ENCODE assay signal across 29 cellular contexts in genomic region chr10:81848514-81848913, GRCh38. TPM values are rescaled to one million over a fixed set of nuclear protein-coding genes. Genes with fewer than 3 reads are reported as not detected.
A peak's percentile ranks its signal among the peaks of the same experiment; 100 is the strongest.
DNase-seq lines count a peak whose midpoint lies in the region; ATAC-seq and TF ChIP-seq lines count a peak whose summit lies in the region.
"Had no signal": no experiment of that assay in that cellular context is flagged by ENCODE, and none has a peak within 500 bp of the region (broad histone marks: within the 10 kb centered on the region; RNA-seq: fewer than 3 reads in every experiment).

No MANE protein-coding gene starts in this region.

- CTCF ChIA-PET in PC-9 (lab: Charles Lee) = no interaction called here

- peak; percentile 18 for DNase-seq in A172 (ENCODE audit: low spot score)
- DNase-seq in H4 (ENCODE audit: low spot score) = peak; percentile 34
- DNase-seq in SK-MEL-5 (ENCODE audit: low read depth, low spot score) = peak; percentile 38
- peak; percentile 69 for DNase-seq in kidney tubule cell (ENCODE audit: low spot score)
- DNase-seq in PC-9 = no peak
- no peak for DNase-seq in heart left ventricle
- DNase-seq in breast epithelium (ENCODE audit: low spot score in 2 of 2) = no peak
- DNase-seq: activated CD4-positive, alpha-beta memory T cell treated with anti-CD3 and anti-CD28 coated beads, Interleukin-2, amount 10 ng/mL, durations not matched to agents 7 days and 5 days; AML-193; CD8-positive, alpha-beta memory T cell; DMS53; esophagus squamous epithelium; foreskin melanocyte; HFFc6; immature natural killer cell; Karpas-422; left ventricle myocardium inferior; MV-4-11; NCI-H2171; NCI-H524 treated with DMSO at 0.1 percent for 48 hours; sigmoid colon; stimulated activated naive CD4-positive, alpha-beta T cell had no signal

- POLR2A ChIA-PET in PC-9 (lab: Charles Lee; ENCODE audit: unreplicated experiment) = no interaction called here

- no peaks in the 10 kb centered on the region for H3K9me2 ChIP-seq in PC-9 (ENCODE audit: insufficient read depth)

- no peaks in the 10 kb centered on the region for H3K79me2 ChIP-seq in PC-9 (ENCODE audit: low read depth)

- in situ Hi-C loops in SK-MEL-5 (cut with HindIII; ENCODE audit: low pct_unique_long_range_greater_than_20kb, low sequenced_read_pairs) = no loop called here

- H3K27me3 ChIP-seq in PC-9 (ENCODE audit: insufficient read depth, low read depth) (no peaks in the 10 kb centered on the region; the same call in 1 of the 2 replicates), heart left ventricle (peaks cover 0 to 4% (median 0%) of the 10 kb centered on the region in 9 donors), breast epithelium (no peaks in the 10 kb centered on the region)
- H3K27me3 ChIP-seq: ascending aorta, esophagus squamous epithelium, sigmoid colon, suprapubic skin had no signal

- H3K4me3 ChIP-seq in PC-9 = no peak overlapping the region
- no peak overlapping the region for H3K4me3 ChIP-seq in heart left ventricle
- H3K4me3 ChIP-seq in breast epithelium = no peak overlapping the region
- H3K4me3 ChIP-seq: ascending aorta, esophagus squamous epithelium, left ventricle myocardium inferior, sigmoid colon, suprapubic skin had no signal

- TF ChIP-seq CTCF in PC-9 (conservative IDR thresholded peaks at IDR 0.05) (no peak), heart left ventricle (IDR thresholded peaks at IDR 0.05) (no peak), breast epithelium (IDR thresholded peaks at IDR 0.05) (no peak)

- H3K4me2 ChIP-seq in PC-9 = no peak overlapping the region

- no peaks in the 10 kb centered on the region for H3K36me3 ChIP-seq in PC-9 (ENCODE audit: low read depth)
- H3K36me3 ChIP-seq in heart left ventricle = no peaks in the 10 kb centered on the region
- H3K36me3 ChIP-seq in breast epithelium = peaks cover 4% of the 10 kb centered on the region
- H3K36me3 ChIP-seq: ascending aorta, esophagus squamous epithelium, left ventricle myocardium inferior, sigmoid colon, suprapubic skin had no signal

- no peaks in the 10 kb centered on the region for H3K4me1 ChIP-seq in PC-9 (replicated peaks; ENCODE audit: insufficient read depth)
- no peaks in the 10 kb centered on the region for H3K4me1 ChIP-seq in heart left ventricle
- no peaks in the 10 kb centered on the region for H3K4me1 ChIP-seq in breast epithelium
- H3K4me1 ChIP-seq: ascending aorta, esophagus squamous epithelium, left ventricle myocardium inferior, suprapubic skin had no signal

- WGBS in heart left ventricle, 4 donors = 25 to 38% (median 28%) methylated on average over 4 of the region's 4 CpGs

- no peaks in the 10 kb centered on the region for H3K9me3 ChIP-seq in PC-9 (ENCODE audit: insufficient read depth, low read depth)
- H3K9me3 ChIP-seq in heart left ventricle = peaks cover 0 to 4% (median 0%) of the 10 kb centered on the region in 12 donors
- no peaks in the 10 kb centered on the region for H3K9me3 ChIP-seq in breast epithelium
- H3K9me3 ChIP-seq: ascending aorta, esophagus squamous epithelium, sigmoid colon, suprapubic skin had no signal

- H4K20me1 ChIP-seq in PC-9 (ENCODE audit: insufficient read depth) = no peaks in the 10 kb centered on the region

- TF ChIP-seq POLR2A in heart left ventricle (IDR thresholded peaks at IDR 0.05) = no peak
- TF ChIP-seq POLR2A in breast epithelium (IDR thresholded peaks at IDR 0.05) = no peak

- intact Hi-C loops in PC-9 (cut with micrococcal nuclease; ENCODE audit: unreplicated experiment) (no loop called here), heart left ventricle (cut with DNase I) (no loop called here), breast epithelium (cut with DNase I; ENCODE audit: low total_unique reads) (no loop called here)

- BruUV-seq in PC-9 (replicated peaks; lab: Mats Ljungman, UMichigan) = no TSS peak

- no peak overlapping the region for H2AFZ ChIP-seq in PC-9

- H3K27ac ChIP-seq in PC-9 = no peak overlapping the region
- H3K27ac ChIP-seq in heart left ventricle = no peak overlapping the region
- no peak overlapping the region for H3K27ac ChIP-seq in breast epithelium
- H3K27ac ChIP-seq: 22Rv1, ascending aorta, esophagus squamous epithelium, HL-60, left ventricle myocardium inferior, sigmoid colon, suprapubic skin had no signal

- ATAC-seq in GM18868 (IDR thresholded peaks at IDR 0.05; ENCODE audit: unreplicated experiment) (no peak), heart left ventricle (no peak)
- ATAC-seq: activated naive CD4-positive, alpha-beta T cell treated with anti-CD3 and anti-CD28 coated beads, Interleukin-2, amount 50 U/mL, for 72 hours had no signal

- H3F3A ChIP-seq in PC-9 (ENCODE audit: insufficient read depth, low read depth) = no peaks in the 10 kb centered on the region

RNA-seq across cellular contexts. Expression of gene NRG3, which starts 26.5 kb away (rescaled TPM):
- 0.16 TPM in 1 of 2 replicates, not detected in the other for total RNA-seq in A172 (2014; rRNA removed; shearing (Covaris generic))
- not detected in 2 replicates for total RNA-seq in H4 (2014; rRNA removed; shearing (Covaris generic))
- 4.1 and 4.6 TPM in 2 replicates for total RNA-seq in SK-MEL-5 (2014; rRNA removed; shearing (Covaris generic))
- 8.9 and 12.3 TPM in 2 replicates for polyA plus RNA-seq in SK-MEL-5 (2015; cell fraction: cytosol; rRNA removed)
- polyA plus RNA-seq in SK-MEL-5 (2015; cell fraction: nucleus; rRNA removed) = 10.9 and 16.8 TPM in 2 replicates
- total RNA-seq in PC-9 (2021) (not detected in 2 replicates), heart left ventricle (under 1 TPM in 3 of 9 donors, not detected in 6; 0.19 to 0.41 (median 0.35) TPM), breast epithelium (under 1 TPM; 0.16 to 0.88 (median 0.33) TPM)
- under 1 TPM in 1 of 2 donors, not detected in 1; 0.11 TPM for polyA plus RNA-seq in heart left ventricle
- total RNA-seq: activated CD4-positive, alpha-beta memory T cell treated with anti-CD3 and anti-CD28 coated beads, Interleukin-2, amount 10 ng/mL, durations not matched to agents 7 days and 5 days; activated naive CD4-positive, alpha-beta T cell treated with anti-CD3 and anti-CD28 coated beads, Interleukin-2, amount 50 U/mL, for 72 hours; CD8-positive, alpha-beta memory T cell; HFFc6; myocyte had no signal
- polyA plus RNA-seq: CD8-positive, alpha-beta memory T cell; immature natural killer cell had no signal

Comparison
In these comparisons a context has a peak if more than half of its experiments do, and no peak if none do; other contexts are left out.
1. DNase-seq: peak in A172 (single experiment), H4 (single experiment), SK-MEL-5 (single experiment) and kidney tubule cell (single experiment); none in PC-9 (0 of 2), heart left ventricle (0 of 5) and breast epithelium (0 of 2).